21 cellular contexts compared by ENCODE assay signal in the genomic region with DNA sequence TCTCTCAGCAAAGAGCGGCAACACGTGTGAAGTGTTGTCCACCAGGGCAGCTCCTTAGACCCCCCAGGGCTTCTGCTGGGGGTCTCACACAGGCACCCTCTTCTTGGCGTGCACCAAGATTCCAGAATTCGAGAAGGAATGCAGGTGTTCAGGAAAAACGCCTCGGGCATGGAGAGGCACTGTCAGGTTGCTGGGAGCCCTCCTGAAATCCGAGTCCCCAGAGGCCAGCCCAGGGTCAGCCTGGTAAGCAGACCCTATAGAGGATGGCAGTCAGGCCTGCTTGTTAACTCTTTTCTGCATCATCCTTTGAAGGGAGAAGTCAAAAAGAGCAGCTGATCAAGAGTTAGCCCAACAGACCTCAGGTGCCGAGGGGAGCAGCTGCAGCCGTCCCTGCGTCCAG.
"Had no signal": no experiment of that assay in that cellular context is flagged by ENCODE, and none has a peak within 500 bp of the region (broad histone marks: within the 10 kb centered on the region; RNA-seq: fewer than 3 reads in every experiment).

No MANE protein-coding gene starts in this region.

- DNase-seq: effector CD4-positive, alpha-beta T cell; effector memory CD4-positive, alpha-beta T cell; esophagus squamous epithelium; foreskin fibroblast; foreskin melanocyte; gastrocnemius medialis; glutamatergic neuron; head of caudate nucleus; heart right ventricle; hippocampal formation; kidney; kidney glomerular epithelial cell; left colon; left lung; left ventricle myocardium superior; lower lobe of right lung; mesenchymal stem cell; mucosa of descending colon had no signal

- H3K4me1 ChIP-seq: gastrocnemius medialis, heart right ventricle, left lung, lower lobe of right lung had no signal

- H3K27ac Mint-ChIP-seq: dendritic cell treated with granulocyte-macrophage colony-stimulating factor and Interleukin-4, amounts not matched to agents 40 ng/mL and 50 ng/mL, for 4 days; mesothelial cell of epicardium had no signal

- H3K27ac ChIP-seq: coronary artery, esophagus squamous epithelium, gastrocnemius medialis, heart right ventricle, left lung, lower lobe of right lung had no signal

- H3K36me3 Mint-ChIP-seq: mesothelial cell of epicardium had no signal

- H3K36me3 ChIP-seq: esophagus squamous epithelium, gastrocnemius medialis, heart right ventricle, left lung, lower lobe of right lung had no signal

- H3K9me3 ChIP-seq: esophagus squamous epithelium, gastrocnemius medialis, lower lobe of right lung, mucosa of descending colon had no signal

- H3K9me3 Mint-ChIP-seq: dendritic cell treated with granulocyte-macrophage colony-stimulating factor and Interleukin-4, amounts not matched to agents 40 ng/mL and 50 ng/mL, for 4 days had no signal

- H3K4me3 ChIP-seq: coronary artery, esophagus squamous epithelium, gastrocnemius medialis, heart right ventricle, left lung, lower lobe of right lung, mucosa of descending colon had no signal

- ATAC-seq: gastrocnemius medialis, heart right ventricle, left colon, left lung, left ventricle myocardium superior, lower lobe of right lung, mucosa of descending colon had no signal

- H3K4me1 Mint-ChIP-seq: mesothelial cell of epicardium had no signal

- H3K4me3 Mint-ChIP-seq: dendritic cell treated with granulocyte-macrophage colony-stimulating factor and Interleukin-4, amounts not matched to agents 40 ng/mL and 50 ng/mL, for 4 days; mesothelial cell of epicardium had no signal
